Comparison of ENCODE assay signal across 8 cellular contexts in genomic region chr19:1812426-1813196, GRCh38.
DNase-seq lines count a peak whose midpoint lies in the region; ATAC-seq and FAIRE-seq lines count a peak whose summit lies in the region.

No MANE protein-coding gene starts in this region.

- H3K4me3 ChIP-seq in iPS-18c (ENCODE audit: insufficient read depth, low read depth, low read length) (peak overlapping the region; percentile 65), skin epidermis (peak overlapping the region; percentile 25 to 54 (median 45))

- peak; percentile 54 for ATAC-seq in HG03025 (IDR thresholded peaks at IDR 0.05; ENCODE audit: low FRiP score, unreplicated experiment)

- FAIRE-seq in GM18507 (lab: Jason Lieb, UNC) = peak; percentile 96

- DNase-seq in 8988T = peak; percentile 88
- peak; percentile 87 for DNase-seq in GM18507 (ENCODE audit: extremely low spot score, insufficient read length, low read depth)
- DNase-seq in NCI-H2029 treated with DMSO at 0.1 percent for 48 hours (lab: John Stamatoyannopoulos, UW) = peak; percentile 86
- DNase-seq in UCSD-AML1 (lab: John Stamatoyannopoulos, UW; ENCODE audit: unreplicated experiment) = peak; percentile 97
- peak; percentile 69 for DNase-seq in brain pericyte (ENCODE audit: low read depth, low spot score)

- H3K9me3 ChIP-seq in iPS-18c (ENCODE audit: control insufficient read depth, insufficient read depth, low read length) = no peaks in the 10 kb centered on the region

- peak overlapping the region in 19 of 21 experiments; percentile 35 to 78 (median 58) for H3K27ac ChIP-seq in skin epidermis

Comparison
In these comparisons a context has a peak if more than half of its experiments do, and no peak if none do; other contexts are left out.
1. Peak in every context shown above with its lines: DNase-seq, ATAC-seq, H3K4me3 ChIP-seq and H3K27ac ChIP-seq.